In the genomic region with DNA sequence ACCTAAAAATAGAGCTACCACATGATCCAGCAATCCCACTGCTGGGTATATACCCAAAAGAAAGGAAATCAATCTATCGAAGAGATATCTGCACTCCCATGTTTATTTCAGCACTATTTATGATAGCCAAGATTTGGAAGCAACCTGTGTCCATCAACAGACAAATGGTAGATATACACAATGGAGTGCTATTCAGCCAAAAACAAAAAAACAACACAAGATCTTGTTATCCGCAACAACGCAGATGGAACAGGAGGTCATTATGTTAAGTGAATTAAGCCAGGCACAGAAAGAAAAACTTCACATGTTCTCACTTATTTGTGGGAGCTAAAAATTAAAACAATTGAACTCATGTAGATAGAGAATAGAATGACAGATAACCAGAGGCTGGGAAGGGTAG, we compare ENCODE assay signal across 9 cellular contexts. TPM values are rescaled to one million over a fixed set of nuclear protein-coding genes. Genes with fewer than 3 reads are reported as not detected.
"Had no signal": no experiment of that assay in that cellular context is flagged by ENCODE, and none has a peak within 500 bp of the region (broad histone marks: within the 10 kb centered on the region; RNA-seq: fewer than 3 reads in every experiment).

No MANE protein-coding gene starts in this region.

RNA-seq across cellular contexts. Expression of gene TCP11, which starts 2.9 kb away (rescaled TPM):
- total RNA-seq: colonic mucosa, endodermal cell, endothelial cell of umbilical vein, epithelial cell of proximal tubule, esophagus mucosa, fibroblast of villous mesenchyme, foreskin keratinocyte, heart left ventricle, heart right ventricle had no signal
